8 cellular contexts compared by ENCODE assay signal in genomic region chr5:180290568-180291233, GRCh38. TPM values are rescaled to one million over a fixed set of nuclear protein-coding genes. Genes with fewer than 3 reads are reported as not detected.
DNase-seq lines count a peak whose midpoint lies in the region; ATAC-seq and TF ChIP-seq lines count a peak whose summit lies in the region.

No MANE protein-coding gene starts in this region.

- H3K36me3 Mint-ChIP-seq in neural crest cell (ENCODE audit: low read depth) = peaks cover 12% of the 10 kb centered on the region

- H3K27me3 Mint-ChIP-seq in neural crest cell (ENCODE audit: low read depth) = no peaks in the 10 kb centered on the region

- no peaks in the 10 kb centered on the region for H3K9me3 Mint-ChIP-seq in neural crest cell

- H3K36me3 ChIP-seq in ectodermal cell (ENCODE audit: control insufficient read depth, insufficient read depth, low read length) = peaks cover 3% of the 10 kb centered on the region

- TF ChIP-seq CTCF in C4-2B (conservative IDR thresholded peaks at IDR 0.05) (no peak), NB4 (IDR thresholded peaks at IDR 0.05; ENCODE audit: low read depth, low read length) (no peak), neural crest cell (conservative IDR thresholded peaks at IDR 0.05) (no peak)

- no peak for DNase-seq in NB4 (ENCODE audit: low read depth)
- DNase-seq in neural crest cell (ENCODE audit: low read depth, low spot score) = no peak
- no peak for DNase-seq in mucosa of gallbladder (ENCODE audit: low spot score)
- DNase-seq in activated CD8-positive, alpha-beta memory T cell treated with anti-CD3 and anti-CD28 coated beads, Interleukin-2, amount 50 U/mL, for 4 hours = no peak

- TF ChIP-seq POLR2A in NB4 (IDR thresholded peaks at IDR 0.05; ENCODE audit: extremely low read depth, insufficient read length) = no peak

- peaks cover 25% of the 10 kb centered on the region for H3K4me1 Mint-ChIP-seq in neural crest cell

- H3K9me3 ChIP-seq in ectodermal cell (ENCODE audit: control insufficient read depth, low read length) = no peaks in the 10 kb centered on the region

- ATAC-seq in HG03460 (IDR thresholded peaks at IDR 0.05; ENCODE audit: unreplicated experiment) (no peak), HG03342 (IDR thresholded peaks at IDR 0.05; ENCODE audit: unreplicated experiment) (no peak)

- peak overlapping the region; percentile 91 for H3K4me3 Mint-ChIP-seq in neural crest cell

- peaks cover 7% of the 10 kb centered on the region for H3K4me1 ChIP-seq in ectodermal cell (ENCODE audit: control insufficient read depth, insufficient read depth, low read length)

- WGBS in ectodermal cell, 2 experiments = 36 to 41% methylated on average over 13 of the region's 13 CpGs

- H3K27ac ChIP-seq in C4-2B (peak overlapping the region; percentile 93), ectodermal cell (ENCODE audit: insufficient read depth, low read depth, low read length, poor library complexity, severe bottlenecking) (no peak overlapping the region)

- H3K27me3 ChIP-seq in ectodermal cell (ENCODE audit: control insufficient read depth, insufficient read depth, low read length, poor library complexity, severe bottlenecking) = no peaks in the 10 kb centered on the region

- no peak overlapping the region for H3K27ac Mint-ChIP-seq in neural crest cell (ENCODE audit: unreplicated experiment)

- H3K4me3 ChIP-seq in NB4 (ENCODE audit: low read depth, low read length) = peak overlapping the region; percentile 68
- peak overlapping the region; percentile 74 for H3K4me3 ChIP-seq in ectodermal cell (ENCODE audit: insufficient read depth, low read depth, low read length)

RNA-seq across cellular contexts. Expression of gene MAPK9, which starts 1.2 kb away (rescaled TPM):
- 31.3 TPM for polyA plus RNA-seq in ectodermal cell (2013, experiment 1 of 4)
- 29.1 TPM for polyA plus RNA-seq in ectodermal cell (2013, experiment 2 of 4)
- polyA plus RNA-seq in ectodermal cell (2013, experiment 3 of 4) = 22.2 TPM
- polyA plus RNA-seq in ectodermal cell (2013, experiment 4 of 4) = 23.1 TPM
- total RNA-seq in neural crest cell = 36.1 and 36.8 TPM in 2 replicates
- total RNA-seq in mucosa of gallbladder = 36.1 TPM
